ENCODE assay signal across 9 cellular contexts in genomic region chr9:3479516-3480352, GRCh38. TPM values are rescaled to one million over a fixed set of nuclear protein-coding genes. Genes with fewer than 3 reads are reported as not detected.
DNase-seq lines count a peak whose midpoint lies in the region; ATAC-seq, FAIRE-seq and TF ChIP-seq lines count a peak whose summit lies in the region.
"Had no signal": no experiment of that assay in that cellular context is flagged by ENCODE, and none has a peak within 500 bp of the region (broad histone marks: within the 10 kb centered on the region; RNA-seq: fewer than 3 reads in every experiment).

No MANE protein-coding gene starts in this region.

- no peak overlapping the region for H3K4me3 ChIP-seq in OCI-LY1 (ENCODE audit: low read depth, low read length, poor library complexity, severe bottlenecking)
- H3K4me3 ChIP-seq in neuronal stem cell (ENCODE audit: low read length in 2 of 2) = no peak overlapping the region
- no peak overlapping the region for H3K4me3 ChIP-seq in transverse colon
- H3K4me3 ChIP-seq in kidney (ENCODE audit: low read length in 2 of 2) = no peak overlapping the region

- POLR2A ChIA-PET in activated CD4-positive, alpha-beta T cell treated with anti-CD3 and anti-CD28 coated beads, Interleukin-2, amount 10 ng/mL, durations not matched to agents 7 days and 5 days (lab: Charles Lee) = no interaction called here

- no peak overlapping the region for H2BK5ac ChIP-seq in neuronal stem cell (ENCODE audit: low read length)

- no peak for TF ChIP-seq POLR2A in transverse colon (IDR thresholded peaks at IDR 0.05)

- no peaks in the 10 kb centered on the region for H3K27me3 ChIP-seq in OCI-LY1 (ENCODE audit: insufficient read depth, low read length)
- no peaks in the 10 kb centered on the region for H3K27me3 ChIP-seq in neuronal stem cell (ENCODE audit: control insufficient read depth in 3 of 3, insufficient read depth in 3 of 3, low read depth in 1 of 3, low read length in 3 of 3)
- no peaks in the 10 kb centered on the region for H3K27me3 ChIP-seq in transverse colon

- peaks cover 42% of the 10 kb centered on the region for H3K4me1 ChIP-seq in OCI-LY1 (ENCODE audit: insufficient read depth, low read length, severe bottlenecking)
- H3K4me1 ChIP-seq in neuronal stem cell (ENCODE audit: control insufficient read depth in 2 of 2, insufficient read depth in 1 of 2, low read depth in 1 of 2, low read length in 2 of 2) = peaks cover 8 to 10% of the 10 kb centered on the region in 2 donors
- peaks cover 0 to 7% (median 0%) of the 10 kb centered on the region in 4 donors for H3K4me1 ChIP-seq in transverse colon
- no peaks in the 10 kb centered on the region for H3K4me1 ChIP-seq in kidney (ENCODE audit: control insufficient read depth in 1 of 2, insufficient read depth in 1 of 2, low read depth in 1 of 2, low read length in 2 of 2)

- no peak overlapping the region for H2BK120ac ChIP-seq in neuronal stem cell (ENCODE audit: low read depth, low read length)

- H3K36me3 ChIP-seq in OCI-LY1 (ENCODE audit: insufficient read depth, low read length) = peaks cover 31% of the 10 kb centered on the region; the same call in 1 of the 2 replicates
- H3K36me3 ChIP-seq in neuronal stem cell (replicated peaks in 1 of 2; ENCODE audit: control insufficient read depth in 2 of 2, insufficient read depth in 2 of 2, low read length in 2 of 2) = peaks cover 2 to 67% of the 10 kb centered on the region in 2 donors
- no peaks in the 10 kb centered on the region for H3K36me3 ChIP-seq in transverse colon
- no peaks in the 10 kb centered on the region for H3K36me3 ChIP-seq in kidney (ENCODE audit: control insufficient read depth in 1 of 2, insufficient read depth in 2 of 2, low read length in 2 of 2)

- no peak overlapping the region for H4K8ac ChIP-seq in neuronal stem cell (ENCODE audit: low read depth, low read length)

- no peaks in the 10 kb centered on the region for H3K79me1 ChIP-seq in neuronal stem cell (ENCODE audit: low read depth, low read length)

- H3K23ac ChIP-seq in neuronal stem cell (ENCODE audit: low read depth, low read length, poor library complexity) = no peak overlapping the region

- H3K9me3 ChIP-seq in OCI-LY1 (ENCODE audit: low read length) = peaks cover 6% of the 10 kb centered on the region; the same call in 1 of the 2 replicates
- peaks cover 0 to 36% of the 10 kb centered on the region in 2 donors for H3K9me3 ChIP-seq in neuronal stem cell (replicated peaks in 1 of 2; ENCODE audit: control insufficient read depth in 2 of 2, insufficient read depth in 1 of 2, low read depth in 1 of 2, low read length in 2 of 2)
- peaks cover 0 to 7% of the 10 kb centered on the region in 2 donors for H3K9me3 ChIP-seq in transverse colon
- no peaks in the 10 kb centered on the region for H3K9me3 ChIP-seq in kidney (ENCODE audit: control insufficient read depth in 1 of 2, low read length in 2 of 2)

- H3K27ac Mint-ChIP-seq in activated CD4-positive, alpha-beta T cell treated with anti-CD3 and anti-CD28 coated beads, Interleukin-2, amount 10 ng/mL, durations not matched to agents 7 days and 5 days = peak overlapping the region; percentile 60

- H4K91ac ChIP-seq in neuronal stem cell (ENCODE audit: low read depth, low read length, poor library complexity) = no peak overlapping the region

- H2AK5ac ChIP-seq in neuronal stem cell (ENCODE audit: low read depth, low read length) = no peak overlapping the region

- H2BK12ac ChIP-seq in neuronal stem cell (ENCODE audit: low read length) = no peak overlapping the region

- WGBS in neuronal stem cell (ENCODE audit: extremely low coverage in 2 of 2, insufficient read length in 2 of 2, insufficient replicate concordance in 1 of 2), 2 donors = no CpG with 5 or more reads among the region's 7 CpGs
- WGBS in transverse colon (ENCODE audit: low coverage in 1 of 2), 2 donors = 79 to 80% methylated on average over 4 to 7 of the region's 7 CpGs

- H3K14ac ChIP-seq in neuronal stem cell (ENCODE audit: low read length) = no peak overlapping the region

- no peaks in the 10 kb centered on the region for H4K20me1 ChIP-seq in OCI-LY1 (ENCODE audit: insufficient read depth, low read length)

- no peaks in the 10 kb centered on the region for H3K9me2 ChIP-seq in OCI-LY1 (ENCODE audit: low read depth, low read length)

- no peak for TF ChIP-seq EP300 in transverse colon (IDR thresholded peaks at IDR 0.05; ENCODE audit: low read depth)

- TF ChIP-seq CTCF in OCI-LY1 (IDR thresholded peaks at IDR 0.05; ENCODE audit: low read length) = no peak
- no peak for TF ChIP-seq CTCF in transverse colon (IDR thresholded peaks at IDR 0.05)
- TF ChIP-seq CTCF in kidney (IDR thresholded peaks at IDR 0.05; ENCODE audit: borderline replicate concordance, extremely low read depth, insufficient read depth) = no peak

- H3K4me2 ChIP-seq in OCI-LY1 (ENCODE audit: low read length) = no peak overlapping the region
- H3K4me2 ChIP-seq in neuronal stem cell (ENCODE audit: insufficient read depth, low read length, poor library complexity, severe bottlenecking) = no peak overlapping the region

- in situ Hi-C loops in transverse colon (cut with MboI; ENCODE audit: low pct_ligation_motif_present in 1 of 4, low pct_unique_long_range_greater_than_20kb in 1 of 4, low sequenced_read_pairs in 3 of 4) = no loop called here

- no peaks in the 10 kb centered on the region for H3K79me2 ChIP-seq in OCI-LY1 (ENCODE audit: insufficient read depth, low read length)

- H3K9ac ChIP-seq in OCI-LY1 (ENCODE audit: low read length) (no peak overlapping the region), neuronal stem cell (ENCODE audit: low read depth, low read length, poor library complexity) (no peak overlapping the region), kidney (ENCODE audit: low read length in 2 of 2) (no peak overlapping the region)

- H3K18ac ChIP-seq in neuronal stem cell (ENCODE audit: low read length) = no peak overlapping the region

- peaks cover 6% of the 10 kb centered on the region for H3K9me3 Mint-ChIP-seq in activated CD4-positive, alpha-beta T cell treated with anti-CD3 and anti-CD28 coated beads, Interleukin-2, amount 10 ng/mL, durations not matched to agents 7 days and 5 days

- H2BK15ac ChIP-seq in neuronal stem cell (ENCODE audit: low read length) = no peak overlapping the region

- CTCF ChIA-PET in activated CD4-positive, alpha-beta T cell treated with anti-CD3 and anti-CD28 coated beads, Interleukin-2, amount 10 ng/mL, durations not matched to agents 7 days and 5 days (lab: Charles Lee) = interaction anchor here (0.9 to 1.2 kb wide), 2 partner anchors 14 to 40 kb away, joined by 3 read pairs; no protein-coding TSS in a partner anchor

- intact Hi-C loops in transverse colon (cut with DNase I; ENCODE audit: low total_unique reads) = no loop called here
- intact Hi-C loops in kidney (cut with DNase I) = no loop called here

- H3K27ac ChIP-seq in OCI-LY1 (ENCODE audit: low read depth, low read length, poor library complexity, severe bottlenecking) (peak overlapping the region; percentile 22), neuronal stem cell (replicated peaks; ENCODE audit: low read length) (peak overlapping the region; percentile 26), transverse colon (no peak overlapping the region), kidney (ENCODE audit: low read depth in 2 of 2, low read length in 2 of 2) (no peak overlapping the region)

- H3K4me3 Mint-ChIP-seq in activated CD4-positive, alpha-beta T cell treated with anti-CD3 and anti-CD28 coated beads, Interleukin-2, amount 10 ng/mL, durations not matched to agents 7 days and 5 days = no peak overlapping the region

- peaks cover 44% of the 10 kb centered on the region for H3K36me3 Mint-ChIP-seq in activated CD4-positive, alpha-beta T cell treated with anti-CD3 and anti-CD28 coated beads, Interleukin-2, amount 10 ng/mL, durations not matched to agents 7 days and 5 days (ENCODE audit: low read depth)

- FAIRE-seq in kidney (lab: Jason Lieb, UNC) = no peak

- DNase-seq in activated CD4-positive, alpha-beta T cell treated with anti-CD3 and anti-CD28 coated beads, Interleukin-2, amount 10 ng/mL, durations not matched to agents 7 days and 5 days = no peak
- DNase-seq in activated CD4-positive, alpha-beta T cell treated with anti-CD3 and anti-CD28 coated beads for 4 hours = no peak
- DNase-seq in neuronal stem cell (ENCODE audit: low spot score) (no peak), transverse colon (no peak), kidney (no peak)
- no peak for DNase-seq in stimulated activated CD4-positive, alpha-beta T cell treated with anti-CD3 and anti-CD28 coated beads, Interleukin-4, amount 100 ng/mL, for 1 hour
- DNase-seq: NCI-H748 treated with DMSO at 0.1 percent for 48 hours had no signal

- peak; percentile 47 for ATAC-seq in HG02642 (IDR thresholded peaks at IDR 0.05; ENCODE audit: poor library complexity, unreplicated experiment)

- no peak overlapping the region for H3K4ac ChIP-seq in neuronal stem cell (ENCODE audit: low read length)

- H3K27me3 Mint-ChIP-seq in activated CD4-positive, alpha-beta T cell treated with anti-CD3 and anti-CD28 coated beads, Interleukin-2, amount 10 ng/mL, durations not matched to agents 7 days and 5 days = no peaks in the 10 kb centered on the region

- H3K4me1 Mint-ChIP-seq in activated CD4-positive, alpha-beta T cell treated with anti-CD3 and anti-CD28 coated beads, Interleukin-2, amount 10 ng/mL, durations not matched to agents 7 days and 5 days = peaks cover 61% of the 10 kb centered on the region

- H2AFZ ChIP-seq in OCI-LY1 (ENCODE audit: low read length) (no peak overlapping the region), neuronal stem cell (ENCODE audit: low read length) (no peak overlapping the region)

- no peaks in the 10 kb centered on the region for H3F3A ChIP-seq in OCI-LY1 (ENCODE audit: insufficient read depth, low read length)

RNA-seq across cellular contexts. Expression of gene RFX3, which starts 46.1 kb away (rescaled TPM):
- 10 to 100 TPM; 11.8 to 12.5 TPM for total RNA-seq in activated CD4-positive, alpha-beta T cell treated with anti-CD3 and anti-CD28 coated beads, Interleukin-2, amount 10 ng/mL, durations not matched to agents 7 days and 5 days
- polyA plus RNA-seq in neuronal stem cell (2013, experiment 1 of 2) = 15.3 TPM
- polyA plus RNA-seq in neuronal stem cell (2013, experiment 2 of 2) = 16.1 TPM
- total RNA-seq in transverse colon (10 to 100 TPM in 1 of 4 donors, 1 to 10 TPM in 3; 3.5 to 21.9 (median 7.1) TPM), kidney (17.8 TPM)
- 1.6 TPM for polyA plus RNA-seq in kidney (ENCODE audit: insufficient read depth, low read depth, low replicate concordance)

Comparison
In these comparisons a context has a peak if more than half of its experiments do, and no peak if none do; other contexts are left out.
1. H3K27ac ChIP-seq: peak in OCI-LY1 (single experiment) and neuronal stem cell (single experiment); none in transverse colon (0 of 4) and kidney (0 of 2).